Comparison of ENCODE assay signal across 8 cellular contexts in the genomic region with DNA sequence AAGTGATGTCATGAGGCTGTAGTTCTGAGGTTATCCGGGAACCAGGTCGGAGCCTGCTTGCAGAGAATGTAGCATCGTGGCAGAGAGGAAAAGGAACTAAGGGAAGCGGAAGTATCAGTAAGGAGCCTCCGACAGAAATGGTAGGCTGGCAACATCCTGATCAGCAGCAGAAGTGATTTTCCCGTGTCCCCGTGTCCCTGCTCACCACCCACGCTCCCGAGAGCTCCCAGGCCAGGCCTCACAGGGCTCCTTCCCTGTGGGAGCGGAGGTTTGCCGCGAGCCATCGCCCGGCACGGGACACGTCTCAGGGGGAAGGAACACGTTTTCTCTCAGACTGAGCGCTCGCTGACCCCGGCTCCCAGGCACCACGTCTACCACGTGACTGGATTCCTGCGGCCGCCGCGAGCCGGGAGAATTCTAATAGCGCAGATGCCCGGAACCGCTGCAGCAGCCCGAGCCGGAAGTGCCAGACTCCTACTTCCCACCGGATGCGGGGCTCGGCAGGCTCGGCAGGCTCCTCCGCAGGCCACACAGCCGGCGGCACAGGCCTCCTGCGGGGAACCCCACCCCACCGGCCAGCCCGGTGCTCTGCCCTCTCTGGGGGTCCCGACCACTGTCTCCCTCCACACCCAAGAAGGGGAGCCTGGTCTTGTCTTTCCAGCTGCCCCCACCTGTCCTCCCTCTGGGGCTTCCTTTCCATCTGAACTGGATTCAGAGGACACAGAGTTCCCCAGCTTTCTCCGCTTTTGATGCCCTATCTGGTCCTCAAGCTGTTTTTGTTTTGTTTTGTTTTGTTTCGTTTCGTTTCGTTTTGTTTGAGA.
DNase-seq lines count a peak whose midpoint lies in the region; ATAC-seq and FAIRE-seq lines count a peak whose summit lies in the region.

No MANE protein-coding gene starts in this region.

- peaks cover 12 to 24% (median 20%) of the 10 kb centered on the region in 4 donors for H3K4me1 Mint-ChIP-seq in naive thymus-derived CD8-positive, alpha-beta T cell

- POLR2A ChIA-PET in naive thymus-derived CD8-positive, alpha-beta T cell (lab: Charles Lee), result interaction anchor here (0.6 to 0.7 kb wide), 2 partner anchors 10 to 1358 kb away, joined by 3 to 4 read pairs; no protein-coding TSS in a partner anchor

- no peaks in the 10 kb centered on the region for H3K36me3 ChIP-seq in subcutaneous abdominal adipose tissue (ENCODE audit: control insufficient read depth in 5 of 5, insufficient read depth in 5 of 5, low read length in 5 of 5)

- H3K27ac ChIP-seq in subcutaneous abdominal adipose tissue (ENCODE audit: low read depth, low read length), result peak overlapping the region; percentile 54

- H3K9me3 Mint-ChIP-seq in naive thymus-derived CD8-positive, alpha-beta T cell, result peaks cover 0 to 9% (median 0%) of the 10 kb centered on the region in 9 donors

- H3K36me3 Mint-ChIP-seq in naive thymus-derived CD8-positive, alpha-beta T cell, result no peaks in the 10 kb centered on the region

- H3K27me3 Mint-ChIP-seq in naive thymus-derived CD8-positive, alpha-beta T cell, result peaks cover 0 to 3% (median 0%) of the 10 kb centered on the region in 5 donors

- no peak for FAIRE-seq in HTR-8/SVneo (lab: Jason Lieb, UNC)

- peak overlapping the region; percentile 17 to 95 (median 86) for H3K27ac Mint-ChIP-seq in naive thymus-derived CD8-positive, alpha-beta T cell

- peak; percentile 51 for ATAC-seq in GM18502 (IDR thresholded peaks at IDR 0.05; ENCODE audit: poor library complexity, unreplicated experiment)
- peak; percentile 33 to 68 for ATAC-seq in naive thymus-derived CD8-positive, alpha-beta T cell
- ATAC-seq in HG02970 (IDR thresholded peaks at IDR 0.05; ENCODE audit: low FRiP score, unreplicated experiment), result no peak

- no peaks in the 10 kb centered on the region for H3K9me3 ChIP-seq in subcutaneous abdominal adipose tissue (ENCODE audit: control insufficient read depth in 5 of 5, low read length in 5 of 5)

- H3K4me3 Mint-ChIP-seq in naive thymus-derived CD8-positive, alpha-beta T cell, result peak overlapping the region; percentile 80 to 97 (median 89)

- no peaks in the 10 kb centered on the region for H3K27me3 ChIP-seq in subcutaneous abdominal adipose tissue (ENCODE audit: control insufficient read depth in 5 of 5, insufficient read depth in 4 of 5, low read length in 5 of 5)

- peaks cover 4 to 18% (median 15%) of the 10 kb centered on the region in 5 donors for H3K4me1 ChIP-seq in subcutaneous abdominal adipose tissue (ENCODE audit: control insufficient read depth in 5 of 5, insufficient read depth in 5 of 5, low read length in 5 of 5)

- DNase-seq in HTR-8/SVneo (ENCODE audit: insufficient read length, low spot score), result peak; percentile 90
- peak; percentile 17 for DNase-seq in activated T-cell treated with anti-CD3 and anti-CD28 coated beads for 4 hours
- DNase-seq in fibroblast of gingiva (ENCODE audit: low read depth), result peak; percentile 82
- DNase-seq in naive thymus-derived CD8-positive, alpha-beta T cell, result peak in 6 of 10 donors; percentile 9 to 38 (median 28)
- no peak for DNase-seq in NCI-H1105 (lab: John Stamatoyannopoulos, UW)

- peak overlapping the region; percentile 60 to 90 (median 77) for H3K4me3 ChIP-seq in subcutaneous abdominal adipose tissue (ENCODE audit: low read depth in 1 of 5, low read length in 5 of 5)

- peak overlapping the region; percentile 56 to 92 (median 76) for H3K9ac ChIP-seq in subcutaneous abdominal adipose tissue (ENCODE audit: low read length in 5 of 5)
